In the genomic region with DNA sequence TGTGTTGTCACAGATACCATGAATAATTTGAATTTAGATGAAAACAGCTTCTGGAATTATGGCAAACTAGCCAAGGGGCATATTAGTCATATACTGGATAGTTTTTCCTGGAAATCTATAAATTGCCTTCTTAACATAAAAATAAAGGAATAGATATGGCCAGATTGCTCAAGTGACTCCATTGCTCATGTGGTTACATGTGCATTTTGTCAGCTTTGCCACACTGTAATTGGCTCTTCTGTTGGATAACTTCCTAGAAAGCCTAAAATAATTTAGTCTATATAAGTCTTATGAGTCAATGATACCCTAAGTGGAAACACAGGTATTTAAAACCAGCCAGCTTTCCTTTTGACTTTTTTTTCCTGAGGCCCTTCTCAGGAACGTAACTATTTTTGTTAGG, we compare ENCODE assay signal across 19 cellular contexts.
DNase-seq lines count a peak whose midpoint lies in the region; ATAC-seq and TF ChIP-seq lines count a peak whose summit lies in the region.
"Had no signal": no experiment of that assay in that cellular context is flagged by ENCODE, and none has a peak within 500 bp of the region (broad histone marks: within the 10 kb centered on the region; RNA-seq: fewer than 3 reads in every experiment).

No MANE protein-coding gene starts in this region.

- H3K27ac ChIP-seq in RWPE2 (ENCODE audit: poor library complexity, severe bottlenecking): no peak overlapping the region
- H3K27ac ChIP-seq: PC-9 had no signal

- no peak for TF ChIP-seq CTCF in RWPE2 (IDR thresholded peaks at IDR 0.05; ENCODE audit: poor library complexity, severe bottlenecking)

- H3K9me3 ChIP-seq in RWPE2 (ENCODE audit: severe bottlenecking): no peaks in the 10 kb centered on the region
- H3K9me3 ChIP-seq: Caco-2, esophagus squamous epithelium had no signal

- no peaks in the 10 kb centered on the region for H3K27me3 ChIP-seq in RWPE2 (ENCODE audit: insufficient read depth, poor library complexity, severe bottlenecking)
- H3K27me3 ChIP-seq: dorsolateral prefrontal cortex, esophagus squamous epithelium had no signal

- no peaks in the 10 kb centered on the region for H3K36me3 ChIP-seq in RWPE2 (ENCODE audit: low read depth)
- H3K36me3 ChIP-seq: esophagus squamous epithelium had no signal

- peaks cover 12% of the 10 kb centered on the region for H3K4me1 ChIP-seq in RWPE2 (ENCODE audit: insufficient read depth, poor library complexity, severe bottlenecking)

- DNase-seq in EL (peak; percentile 56), RWPE2 (ENCODE audit: low spot score) (no peak), fibroblast of the conjunctiva (ENCODE audit: low read depth) (peak; percentile 6), pons (ENCODE audit: low spot score) (peak; percentile 8), HPDE6-E6E7 (ENCODE audit: extremely low spot score) (no peak), HuH-7.5 (ENCODE audit: low spot score) (no peak)
- DNase-seq: activated CD4-positive, alpha-beta T cell treated with anti-CD3 and anti-CD28 coated beads, Interleukin-2, amount 10 ng/mL, durations not matched to agents 24 days and 14 days; Caco-2; dorsolateral prefrontal cortex; esophagus squamous epithelium; GF-D8; MM.1S; NCI-H2081 treated with DMSO at 0.1 percent for 48 hours; NCI-H526; posterior cingulate gyrus; stimulated activated naive CD8-positive, alpha-beta T cell treated with anti-CD3 and anti-CD28 coated beads, Interleukin-15, Interleukin-2, amounts not matched to agents 100 U/mL and 50 U/mL, for 24 hours had no signal

- ATAC-seq in RWPE2 (ENCODE audit: low read depth) (peak; percentile 77), HG03571 (IDR thresholded peaks at IDR 0.05; ENCODE audit: unreplicated experiment) (no peak), GM19395 (IDR thresholded peaks at IDR 0.05; ENCODE audit: unreplicated experiment) (no peak)
- ATAC-seq: stimulated activated naive CD8-positive, alpha-beta T cell treated with anti-CD3 and anti-CD28 coated beads, Interleukin-15, Interleukin-2, amounts not matched to agents 100 U/mL and 50 U/mL, for 24 hours had no signal

- H3K4me3 ChIP-seq in RWPE2 (ENCODE audit: severe bottlenecking): no peak overlapping the region
- H3K4me3 ChIP-seq: dorsolateral prefrontal cortex, esophagus squamous epithelium, PC-9 had no signal

Comparison
In these comparisons a context has a peak if more than half of its experiments do, and no peak if none do; other contexts are left out.
1. DNase-seq: peak in EL (single experiment), fibroblast of the conjunctiva (single experiment) and pons (single experiment); none in RWPE2 (single experiment), HPDE6-E6E7 (single experiment) and HuH-7.5 (single experiment).